ENCODE assay signal across 15 cellular contexts in the genomic region with DNA sequence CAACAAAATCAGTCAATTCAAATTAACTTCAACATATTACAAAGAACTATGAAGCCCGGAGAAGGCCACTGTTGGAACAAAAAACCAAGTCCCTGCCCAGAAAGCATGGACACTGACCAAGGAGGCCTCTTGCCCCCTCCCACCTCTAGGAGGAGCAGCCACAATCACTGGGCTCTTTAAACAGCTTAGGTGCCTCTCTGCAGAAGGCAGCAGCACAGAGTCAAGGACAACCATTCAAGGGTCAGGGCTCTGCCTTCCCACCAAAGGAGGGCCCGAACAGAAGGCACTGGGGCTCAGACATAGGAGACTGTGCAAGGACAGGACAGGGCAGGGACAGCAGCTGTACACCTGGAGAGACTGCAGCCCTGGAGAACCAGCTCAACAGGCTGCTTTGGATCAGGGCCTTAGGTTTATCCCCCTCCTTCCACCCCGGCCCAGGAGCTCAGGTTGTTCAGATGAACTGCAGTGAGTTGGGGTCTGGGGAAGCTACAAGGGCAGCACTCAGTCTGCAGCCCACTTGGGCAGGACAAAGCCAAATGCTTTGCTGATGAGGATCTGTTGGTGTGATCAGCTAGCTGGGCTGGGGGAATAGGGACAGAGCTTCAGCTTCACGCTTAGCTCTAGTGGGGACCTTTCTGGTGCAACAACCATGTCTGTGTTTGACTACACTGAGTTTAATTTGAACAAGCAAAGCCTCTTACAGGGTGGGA. TPM values are rescaled to one million over a fixed set of nuclear protein-coding genes. Genes with fewer than 3 reads are reported as not detected.
DNase-seq lines count a peak whose midpoint lies in the region; ATAC-seq and TF ChIP-seq lines count a peak whose summit lies in the region.
"Had no signal": no experiment of that assay in that cellular context is flagged by ENCODE, and none has a peak within 500 bp of the region (broad histone marks: within the 10 kb centered on the region; RNA-seq: fewer than 3 reads in every experiment).

No MANE protein-coding gene starts in this region.

- no peak overlapping the region for H2BK120ac ChIP-seq in IMR-90 (ENCODE audit: low read depth, low read length)

- H4K8ac ChIP-seq in IMR-90 (ENCODE audit: low read depth in 2 of 2, low read length in 2 of 2) = no peak overlapping the region

- no peak for TF ChIP-seq RAD21 in IMR-90 (IDR thresholded peaks at IDR 0.05; ENCODE audit: low read length)

- no peak overlapping the region for H4K91ac ChIP-seq in IMR-90 (ENCODE audit: insufficient read depth, low read depth, low read length)

- H2AK9ac ChIP-seq in IMR-90 (replicated peaks; ENCODE audit: low read depth, low read length, poor library complexity) = no peak overlapping the region

- no peak overlapping the region for H3K9ac ChIP-seq in IMR-90 (ENCODE audit: low read depth, low read length)
- peak overlapping the region; percentile 22 for H3K9ac ChIP-seq in rectal smooth muscle tissue (ENCODE audit: low read length)

- no peak overlapping the region for H3K4ac ChIP-seq in IMR-90 (ENCODE audit: low read depth, low read length)

- in situ Hi-C loops in IMR-90 (cut with MboI; ENCODE audit: low sequenced_read_pairs) (no loop called here), brain microvascular endothelial cell (cut with HindIII; ENCODE audit: low pct_ligation_motif_present, low sequenced_read_pairs) (no loop called here)

- TF ChIP-seq CTCF in right atrium auricular region (IDR thresholded peaks at IDR 0.05) (no peak), IMR-90 (conservative IDR thresholded peaks at IDR 0.05; ENCODE audit: low read depth, low read length) (no peak), brain microvascular endothelial cell (IDR thresholded peaks at IDR 0.05; ENCODE audit: low read depth, low read length, missing control alignments) (peak; percentile 25)

- intact Hi-C loops in Right ventricle myocardium superior (cut with DNase I) = no loop called here
- intact Hi-C loops in IMR-90 (cut with micrococcal nuclease) = no loop called here

- CTCF ChIA-PET in IMR-90 (lab: Yijun Ruan, JAX) = interaction anchor here (0.9 kb wide), 1 partner anchor 351 kb away, joined by 3 read pairs; no protein-coding TSS in a partner anchor

- peaks cover 52% of the 10 kb centered on the region for H3K36me3 ChIP-seq in right atrium auricular region
- peaks cover 41% of the 10 kb centered on the region for H3K36me3 ChIP-seq in IMR-90 (ENCODE audit: control insufficient read depth, insufficient read depth, low read length)
- H3K36me3 ChIP-seq in brain microvascular endothelial cell (replicated peaks) = peaks cover 52% of the 10 kb centered on the region
- H3K36me3 ChIP-seq in rectal smooth muscle tissue (ENCODE audit: control insufficient read depth, insufficient read depth, low read length) = peaks cover 22% of the 10 kb centered on the region

- H3K56ac ChIP-seq in IMR-90 (ENCODE audit: extremely low read depth, insufficient read depth, low read length) = no peak overlapping the region

- no peaks in the 10 kb centered on the region for H3K9me3 ChIP-seq in right atrium auricular region
- no peaks in the 10 kb centered on the region for H3K9me3 ChIP-seq in IMR-90 (ENCODE audit: control insufficient read depth, insufficient read depth, low read length)
- H3K9me3 ChIP-seq: gastrocnemius medialis, mucosa of descending colon, pancreas had no signal

- H3K27me3 ChIP-seq in right atrium auricular region (no peaks in the 10 kb centered on the region), IMR-90 (ENCODE audit: control insufficient read depth, insufficient read depth, low read length) (no peaks in the 10 kb centered on the region), brain microvascular endothelial cell (replicated peaks) (no peaks in the 10 kb centered on the region), rectal smooth muscle tissue (ENCODE audit: control insufficient read depth, insufficient read depth, low read length) (no peaks in the 10 kb centered on the region)
- H3K27me3 ChIP-seq: gastrocnemius medialis, pancreas had no signal

- H3K4me2 ChIP-seq in IMR-90 (ENCODE audit: low read depth, low read length) = no peak overlapping the region

- H3K27ac ChIP-seq in right atrium auricular region = no peak overlapping the region
- no peak overlapping the region for H3K27ac ChIP-seq in IMR-90 (ENCODE audit: insufficient read depth, low read length)
- no peak overlapping the region for H3K27ac ChIP-seq in brain microvascular endothelial cell
- no peak overlapping the region for H3K27ac ChIP-seq in rectal smooth muscle tissue (ENCODE audit: low read depth, low read length)
- H3K27ac ChIP-seq: gastrocnemius medialis, pancreas had no signal

- no peak overlapping the region for H4K5ac ChIP-seq in IMR-90 (ENCODE audit: low read depth, low read length)

- ATAC-seq in Right ventricle myocardium superior (ENCODE audit: poor library complexity) = peak; percentile 13
- ATAC-seq in IMR-90 (ENCODE audit: low read depth) = no peak
- no peak for ATAC-seq in esophagus mucosa
- ATAC-seq in GM21717 (IDR thresholded peaks at IDR 0.05; ENCODE audit: unreplicated experiment) = no peak
- ATAC-seq in HG02623 (IDR thresholded peaks at IDR 0.05; ENCODE audit: unreplicated experiment) = no peak
- ATAC-seq: gastrocnemius medialis, mucosa of descending colon, pancreas had no signal

- no peak overlapping the region for H3K23ac ChIP-seq in IMR-90 (ENCODE audit: low read depth, low read length)

- dilution Hi-C loops in IMR-90 (cut with HindIII; ENCODE audit: low sequenced_read_pairs, unreplicated experiment) = no loop called here

- POLR2A ChIA-PET in IMR-90 (lab: Charles Lee; ENCODE audit: unreplicated experiment) = interaction anchor here (0.6 kb wide), 1 partner anchor 307 kb away, joined by 4 read pairs; no protein-coding TSS in a partner anchor

- H3K4me1 ChIP-seq in right atrium auricular region (no peaks in the 10 kb centered on the region), IMR-90 (ENCODE audit: control insufficient read depth, insufficient read depth, low read length) (peaks cover 2% of the 10 kb centered on the region; the same call in 1 of the 2 replicates), rectal smooth muscle tissue (ENCODE audit: control insufficient read depth, insufficient read depth, low read length) (no peaks in the 10 kb centered on the region)
- H3K4me1 ChIP-seq: pancreas had no signal

- no peak overlapping the region for H2BK5ac ChIP-seq in IMR-90 (ENCODE audit: low read depth, low read length, poor library complexity, severe bottlenecking)

- no peak overlapping the region for H2AK5ac ChIP-seq in IMR-90 (ENCODE audit: low read depth, low read length)

- no peak overlapping the region for H2BK20ac ChIP-seq in IMR-90 (ENCODE audit: low read depth, low read length)

- no peak overlapping the region for H3K14ac ChIP-seq in IMR-90 (replicated peaks; ENCODE audit: low read depth, low read length)

- 88% methylated on average over 2 of the region's 4 CpGs; no CpG with 5 or more reads in 1 of the 2 experiments for WGBS in IMR-90 (ENCODE audit: extremely low coverage in 2 of 2, insufficient read length in 1 of 2), 2 experiments

- peaks cover 6% of the 10 kb centered on the region; the same call in 1 of the 2 replicates for H3K9me1 ChIP-seq in IMR-90 (ENCODE audit: insufficient read depth, low read length)

- H4K20me1 ChIP-seq in IMR-90 (ENCODE audit: insufficient read depth, low read length) = no peaks in the 10 kb centered on the region

- TSS peak; percentile 83 for BruUV-seq in IMR-90 (replicated peaks; lab: Mats Ljungman, UMichigan)

- H3K4me3 ChIP-seq in right atrium auricular region (no peak overlapping the region), IMR-90 (ENCODE audit: insufficient read depth, low read depth, low read length) (no peak overlapping the region), brain microvascular endothelial cell (ENCODE audit: low read depth, low read length) (no peak overlapping the region), rectal smooth muscle tissue (ENCODE audit: low read length) (no peak overlapping the region)
- H3K4me3 ChIP-seq: gastrocnemius medialis, mucosa of descending colon, pancreas had no signal

- DNase-seq in Right ventricle myocardium superior = no peak
- DNase-seq in right atrium auricular region (ENCODE audit: low spot score) = no peak
- no peak for DNase-seq in IMR-90
- no peak for DNase-seq in brain microvascular endothelial cell
- DNase-seq: activated naive CD4-positive, alpha-beta T cell treated with Interleukin-2 at 50 U/mL for 16 hours; gastrocnemius medialis; mucosa of descending colon; NCI-H748 treated with DMSO at 0.1 percent for 48 hours; pancreas; SHP77 treated with DMSO at 0.1 percent for 48 hours; substantia nigra had no signal

- peaks cover 0 to 8% of the 10 kb centered on the region in 2 experiments; a peak in 1 of 4 replicates for H3K79me1 ChIP-seq in IMR-90 (ENCODE audit: low read depth in 1 of 2, low read length in 2 of 2)

- no peak overlapping the region for H2AFZ ChIP-seq in IMR-90 (replicated peaks; ENCODE audit: low read length, poor library complexity)

- H2BK15ac ChIP-seq in IMR-90 (ENCODE audit: low read depth, low read length) = no peak overlapping the region

- TF ChIP-seq POLR2A in IMR-90 (IDR thresholded peaks at IDR 0.05; ENCODE audit: low read depth, low read length) = no peak

- H3K18ac ChIP-seq in IMR-90 (ENCODE audit: low read depth, low read length) = no peak overlapping the region

RNA-seq across cellular contexts. Expression of a gene that starts 17.8 kb away (rescaled TPM):
- total RNA-seq in Right ventricle myocardium superior = 9.3 TPM
- total RNA-seq in right atrium auricular region = 10 to 100 TPM; 10.6 to 17.0 TPM
- total RNA-seq in IMR-90 (2012; rRNA removed) = 82.8 and 97.5 TPM in 2 replicates
- 98.2 and 101 TPM in 2 replicates for polyA plus RNA-seq in IMR-90 (2012; rRNA removed)
- polyA plus RNA-seq in IMR-90 (2012; cell fraction: cytosol; rRNA removed) = 52.7 and 67.7 TPM in 2 replicates
- polyA plus RNA-seq in IMR-90 (2012; cell fraction: nucleus; rRNA removed; ENCODE audit: low replicate concordance) = 29.9 and 31.3 TPM in 2 replicates
- total RNA-seq in esophagus mucosa = 11.4 TPM

RNA-seq across cellular contexts. Expression of a gene that starts 23.9 kb away (rescaled TPM):
- total RNA-seq in Right ventricle myocardium superior (8.9 TPM), right atrium auricular region (10 to 100 TPM in 1 of 2 donors, 1 to 10 TPM in 1; 7.3 to 12.6 TPM), IMR-90 (2012; rRNA removed) (22.2 and 30.0 TPM in 2 replicates), esophagus mucosa (15.8 TPM)
- polyA plus RNA-seq in IMR-90 (2012; rRNA removed) = 8.3 and 10.2 TPM in 2 replicates
- polyA plus RNA-seq in IMR-90 (2012; cell fraction: cytosol; rRNA removed) = 2.1 and 3.0 TPM in 2 replicates
- 3.0 and 14.5 TPM in 2 replicates for polyA plus RNA-seq in IMR-90 (2012; cell fraction: nucleus; rRNA removed; ENCODE audit: low replicate concordance)

RNA-seq across cellular contexts. Expression of a gene that starts 32.6 kb away (rescaled TPM):
- 2.7 TPM for total RNA-seq in Right ventricle myocardium superior
- 1 to 10 TPM; 1.5 to 2.3 TPM for total RNA-seq in right atrium auricular region
- total RNA-seq in IMR-90 (2012; rRNA removed) = 4.7 and 6.1 TPM in 2 replicates
- 76.6 and 82.4 TPM in 2 replicates for polyA plus RNA-seq in IMR-90 (2012; rRNA removed)
- 18.1 and 18.2 TPM in 2 replicates for polyA plus RNA-seq in IMR-90 (2012; cell fraction: cytosol; rRNA removed)
- 901 and 1,315 TPM in 2 replicates for polyA plus RNA-seq in IMR-90 (2012; cell fraction: nucleus; rRNA removed; ENCODE audit: low replicate concordance)
- total RNA-seq in esophagus mucosa = 10.0 TPM

RNA-seq across cellular contexts. Expression of a gene that starts 56.9 kb away (rescaled TPM):
- total RNA-seq in Right ventricle myocardium superior (96.3 TPM), right atrium auricular region (10 to 100 TPM; 75.9 to 78.5 TPM), IMR-90 (2012; rRNA removed) (78.0 and 120 TPM in 2 replicates), esophagus mucosa (158 TPM)
- polyA plus RNA-seq in IMR-90 (2012; rRNA removed) = 94.7 and 102 TPM in 2 replicates
- polyA plus RNA-seq in IMR-90 (2012; cell fraction: cytosol; rRNA removed) = 30.9 and 41.8 TPM in 2 replicates
- polyA plus RNA-seq in IMR-90 (2012; cell fraction: nucleus; rRNA removed; ENCODE audit: low replicate concordance) = 13.4 and 58.2 TPM in 2 replicates
